ENCODE assay signal across 1 cellular context in the genomic region with DNA sequence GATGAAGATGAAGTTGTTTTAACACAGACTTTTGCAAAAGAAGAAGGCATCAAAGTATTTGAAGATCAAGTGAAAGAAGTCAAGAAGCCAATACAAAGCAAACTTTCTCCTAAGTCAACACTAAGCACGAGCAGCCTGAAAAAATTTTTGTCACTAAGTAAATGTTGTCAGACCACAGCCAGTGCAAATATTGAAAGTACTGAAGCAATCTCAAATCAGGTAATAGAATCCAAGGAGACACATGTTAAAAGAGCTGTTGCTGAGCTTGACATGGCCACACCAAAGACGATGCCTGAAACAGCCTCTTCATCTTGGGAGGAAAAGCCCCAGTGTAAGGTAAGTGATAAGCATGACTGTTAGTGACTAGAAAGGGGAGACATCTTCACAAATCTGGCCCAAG.
TF ChIP-seq lines count a peak whose summit lies in the region.

No MANE protein-coding gene starts in this region.

TF ChIP-seq in HepG2, 621 proteins besides CTCF, POLR2A, EP300 and RAD21 (continued from another document and continues in another):
- TF ChIP-seq RXRA (CRISPR knock-in tag; IDR thresholded peaks at IDR 0.05) (no peak), ZNF577 (CRISPR knock-in tag; IDR thresholded peaks at IDR 0.05; ENCODE audit: borderline replicate concordance, low read depth) (no peak), NFRKB (IDR thresholded peaks at IDR 0.05) (no peak), PCBP2 (optimal IDR thresholded peaks at IDR 0.05; ENCODE audit: low read depth, low read length, poor library complexity, severe bottlenecking) (no peak), JUND (CRISPR knock-in tag; IDR thresholded peaks at IDR 0.05) (no peak), KLF9 (CRISPR knock-in tag; IDR thresholded peaks at IDR 0.05; ENCODE audit: low read depth) (no peak), ZNF546 (CRISPR knock-in tag; conservative IDR thresholded peaks at IDR 0.05) (no peak), ZNF788 (CRISPR knock-in tag; IDR thresholded peaks at IDR 0.05; ENCODE audit: borderline replicate concordance) (no peak), ZC3H4 (CRISPR knock-in tag; IDR thresholded peaks at IDR 0.05; ENCODE audit: borderline replicate concordance) (no peak), NFE2L1 (CRISPR knock-in tag; IDR thresholded peaks at IDR 0.05; ENCODE audit: borderline replicate concordance) (no peak), ELF1 (CRISPR knock-in tag; IDR thresholded peaks at IDR 0.05) (peak; percentile 27; the same call in 1 of the 2 replicates), ZFP36 (IDR thresholded peaks at IDR 0.05; ENCODE audit: borderline replicate concordance, low read depth, low read length, partially characterized antibody) (peak; percentile 81), NFATC3 (CRISPR knock-in tag; IDR thresholded peaks at IDR 0.05) (no peak), REL (CRISPR knock-in tag; conservative IDR thresholded peaks at IDR 0.05) (no peak), SP1 (IDR thresholded peaks at IDR 0.05) (no peak), SP1 (CRISPR knock-in tag; IDR thresholded peaks at IDR 0.05) (no peak), NR2F2 (IDR thresholded peaks at IDR 0.05; ENCODE audit: borderline replicate concordance, low read depth) (peak; percentile 82), ZNF777 (CRISPR knock-in tag; IDR thresholded peaks at IDR 0.05) (no peak), ARNTL (CRISPR knock-in tag; IDR thresholded peaks at IDR 0.05) (no peak), ZNF260 (CRISPR knock-in tag; IDR thresholded peaks at IDR 0.05; ENCODE audit: borderline replicate concordance, low read depth) (no peak), ZNF850 (CRISPR knock-in tag; conservative IDR thresholded peaks at IDR 0.05) (no peak), TAF1 (CRISPR knock-in tag; IDR thresholded peaks at IDR 0.05) (no peak), ZBTB38 (CRISPR knock-in tag; IDR thresholded peaks at IDR 0.05) (no peak), POLR2AphosphoS5 (IDR thresholded peaks at IDR 0.05; ENCODE audit: low read depth, low read length) (no peak), NFYB (CRISPR knock-in tag; IDR thresholded peaks at IDR 0.05) (no peak), ZNF230 (CRISPR knock-in tag; IDR thresholded peaks at IDR 0.05) (no peak), ZNF501 (CRISPR knock-in tag; IDR thresholded peaks at IDR 0.05) (no peak), HNF4A (CRISPR knock-in tag; IDR thresholded peaks at IDR 0.05) (peak; percentile 69; the same call in 1 of the 2 replicates)
- TF ChIP-seq, protein P1, sequence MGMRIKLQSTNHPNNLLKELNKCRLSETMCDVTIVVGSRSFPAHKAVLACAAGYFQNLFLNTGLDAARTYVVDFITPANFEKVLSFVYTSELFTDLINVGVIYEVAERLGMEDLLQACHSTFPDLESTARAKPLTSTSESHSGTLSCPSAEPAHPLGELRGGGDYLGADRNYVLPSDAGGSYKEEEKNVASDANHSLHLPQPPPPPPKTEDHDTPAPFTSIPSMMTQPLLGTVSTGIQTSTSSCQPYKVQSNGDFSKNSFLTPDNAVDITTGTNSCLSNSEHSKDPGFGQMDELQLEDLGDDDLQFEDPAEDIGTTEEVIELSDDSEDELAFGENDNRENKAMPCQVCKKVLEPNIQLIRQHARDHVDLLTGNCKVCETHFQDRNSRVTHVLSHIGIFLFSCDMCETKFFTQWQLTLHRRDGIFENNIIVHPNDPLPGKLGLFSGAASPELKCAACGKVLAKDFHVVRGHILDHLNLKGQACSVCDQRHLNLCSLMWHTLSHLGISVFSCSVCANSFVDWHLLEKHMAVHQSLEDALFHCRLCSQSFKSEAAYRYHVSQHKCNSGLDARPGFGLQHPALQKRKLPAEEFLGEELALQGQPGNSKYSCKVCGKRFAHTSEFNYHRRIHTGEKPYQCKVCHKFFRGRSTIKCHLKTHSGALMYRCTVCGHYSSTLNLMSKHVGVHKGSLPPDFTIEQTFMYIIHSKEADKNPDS (CRISPR knock-in tag; IDR thresholded peaks at IDR 0.05): no peak
- TF ChIP-seq, protein P2, sequence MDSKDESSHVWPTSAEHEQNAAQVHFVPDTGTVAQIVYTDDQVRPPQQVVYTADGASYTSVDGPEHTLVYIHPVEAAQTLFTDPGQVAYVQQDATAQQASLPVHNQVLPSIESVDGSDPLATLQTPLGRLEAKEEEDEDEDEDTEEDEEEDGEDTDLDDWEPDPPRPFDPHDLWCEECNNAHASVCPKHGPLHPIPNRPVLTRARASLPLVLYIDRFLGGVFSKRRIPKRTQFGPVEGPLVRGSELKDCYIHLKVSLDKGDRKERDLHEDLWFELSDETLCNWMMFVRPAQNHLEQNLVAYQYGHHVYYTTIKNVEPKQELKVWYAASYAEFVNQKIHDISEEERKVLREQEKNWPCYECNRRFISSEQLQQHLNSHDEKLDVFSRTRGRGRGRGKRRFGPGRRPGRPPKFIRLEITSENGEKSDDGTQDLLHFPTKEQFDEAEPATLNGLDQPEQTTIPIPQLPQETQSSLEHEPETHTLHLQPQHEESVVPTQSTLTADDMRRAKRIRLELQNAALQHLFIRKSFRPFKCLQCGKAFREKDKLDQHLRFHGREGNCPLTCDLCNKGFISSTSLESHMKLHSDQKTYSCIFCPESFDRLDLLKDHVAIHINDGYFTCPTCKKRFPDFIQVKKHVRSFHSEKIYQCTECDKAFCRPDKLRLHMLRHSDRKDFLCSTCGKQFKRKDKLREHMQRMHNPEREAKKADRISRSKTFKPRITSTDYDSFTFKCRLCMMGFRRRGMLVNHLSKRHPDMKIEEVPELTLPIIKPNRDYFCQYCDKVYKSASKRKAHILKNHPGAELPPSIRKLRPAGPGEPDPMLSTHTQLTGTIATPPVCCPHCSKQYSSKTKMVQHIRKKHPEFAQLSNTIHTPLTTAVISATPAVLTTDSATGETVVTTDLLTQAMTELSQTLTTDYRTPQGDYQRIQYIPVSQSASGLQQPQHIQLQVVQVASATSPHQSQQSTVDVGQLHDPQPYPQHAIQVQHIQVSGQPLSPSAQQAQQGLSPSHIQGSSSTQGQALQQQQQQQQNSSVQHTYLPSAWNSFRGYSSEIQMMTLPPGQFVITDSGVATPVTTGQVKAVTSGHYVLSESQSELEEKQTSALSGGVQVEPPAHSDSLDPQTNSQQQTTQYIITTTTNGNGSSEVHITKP (CRISPR knock-in tag; IDR thresholded peaks at IDR 0.05; ENCODE audit: low read depth): no peak
- TF ChIP-seq, protein P3, sequence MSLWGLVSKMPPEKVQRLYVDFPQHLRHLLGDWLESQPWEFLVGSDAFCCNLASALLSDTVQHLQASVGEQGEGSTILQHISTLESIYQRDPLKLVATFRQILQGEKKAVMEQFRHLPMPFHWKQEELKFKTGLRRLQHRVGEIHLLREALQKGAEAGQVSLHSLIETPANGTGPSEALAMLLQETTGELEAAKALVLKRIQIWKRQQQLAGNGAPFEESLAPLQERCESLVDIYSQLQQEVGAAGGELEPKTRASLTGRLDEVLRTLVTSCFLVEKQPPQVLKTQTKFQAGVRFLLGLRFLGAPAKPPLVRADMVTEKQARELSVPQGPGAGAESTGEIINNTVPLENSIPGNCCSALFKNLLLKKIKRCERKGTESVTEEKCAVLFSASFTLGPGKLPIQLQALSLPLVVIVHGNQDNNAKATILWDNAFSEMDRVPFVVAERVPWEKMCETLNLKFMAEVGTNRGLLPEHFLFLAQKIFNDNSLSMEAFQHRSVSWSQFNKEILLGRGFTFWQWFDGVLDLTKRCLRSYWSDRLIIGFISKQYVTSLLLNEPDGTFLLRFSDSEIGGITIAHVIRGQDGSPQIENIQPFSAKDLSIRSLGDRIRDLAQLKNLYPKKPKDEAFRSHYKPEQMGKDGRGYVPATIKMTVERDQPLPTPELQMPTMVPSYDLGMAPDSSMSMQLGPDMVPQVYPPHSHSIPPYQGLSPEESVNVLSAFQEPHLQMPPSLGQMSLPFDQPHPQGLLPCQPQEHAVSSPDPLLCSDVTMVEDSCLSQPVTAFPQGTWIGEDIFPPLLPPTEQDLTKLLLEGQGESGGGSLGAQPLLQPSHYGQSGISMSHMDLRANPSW (CRISPR knock-in tag; IDR thresholded peaks at IDR 0.05; ENCODE audit: borderline replicate concordance): no peak
- TF ChIP-seq, protein P4, sequence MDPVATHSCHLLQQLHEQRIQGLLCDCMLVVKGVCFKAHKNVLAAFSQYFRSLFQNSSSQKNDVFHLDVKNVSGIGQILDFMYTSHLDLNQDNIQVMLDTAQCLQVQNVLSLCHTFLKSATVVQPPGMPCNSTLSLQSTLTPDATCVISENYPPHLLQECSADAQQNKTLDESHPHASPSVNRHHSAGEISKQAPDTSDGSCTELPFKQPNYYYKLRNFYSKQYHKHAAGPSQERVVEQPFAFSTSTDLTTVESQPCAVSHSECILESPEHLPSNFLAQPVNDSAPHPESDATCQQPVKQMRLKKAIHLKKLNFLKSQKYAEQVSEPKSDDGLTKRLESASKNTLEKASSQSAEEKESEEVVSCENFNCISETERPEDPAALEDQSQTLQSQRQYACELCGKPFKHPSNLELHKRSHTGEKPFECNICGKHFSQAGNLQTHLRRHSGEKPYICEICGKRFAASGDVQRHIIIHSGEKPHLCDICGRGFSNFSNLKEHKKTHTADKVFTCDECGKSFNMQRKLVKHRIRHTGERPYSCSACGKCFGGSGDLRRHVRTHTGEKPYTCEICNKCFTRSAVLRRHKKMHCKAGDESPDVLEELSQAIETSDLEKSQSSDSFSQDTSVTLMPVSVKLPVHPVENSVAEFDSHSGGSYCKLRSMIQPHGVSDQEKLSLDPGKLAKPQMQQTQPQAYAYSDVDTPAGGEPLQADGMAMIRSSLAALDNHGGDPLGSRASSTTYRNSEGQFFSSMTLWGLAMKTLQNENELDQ (CRISPR knock-in tag; IDR thresholded peaks at IDR 0.05; ENCODE audit: borderline replicate concordance): no peak
- TF ChIP-seq, protein P5, sequence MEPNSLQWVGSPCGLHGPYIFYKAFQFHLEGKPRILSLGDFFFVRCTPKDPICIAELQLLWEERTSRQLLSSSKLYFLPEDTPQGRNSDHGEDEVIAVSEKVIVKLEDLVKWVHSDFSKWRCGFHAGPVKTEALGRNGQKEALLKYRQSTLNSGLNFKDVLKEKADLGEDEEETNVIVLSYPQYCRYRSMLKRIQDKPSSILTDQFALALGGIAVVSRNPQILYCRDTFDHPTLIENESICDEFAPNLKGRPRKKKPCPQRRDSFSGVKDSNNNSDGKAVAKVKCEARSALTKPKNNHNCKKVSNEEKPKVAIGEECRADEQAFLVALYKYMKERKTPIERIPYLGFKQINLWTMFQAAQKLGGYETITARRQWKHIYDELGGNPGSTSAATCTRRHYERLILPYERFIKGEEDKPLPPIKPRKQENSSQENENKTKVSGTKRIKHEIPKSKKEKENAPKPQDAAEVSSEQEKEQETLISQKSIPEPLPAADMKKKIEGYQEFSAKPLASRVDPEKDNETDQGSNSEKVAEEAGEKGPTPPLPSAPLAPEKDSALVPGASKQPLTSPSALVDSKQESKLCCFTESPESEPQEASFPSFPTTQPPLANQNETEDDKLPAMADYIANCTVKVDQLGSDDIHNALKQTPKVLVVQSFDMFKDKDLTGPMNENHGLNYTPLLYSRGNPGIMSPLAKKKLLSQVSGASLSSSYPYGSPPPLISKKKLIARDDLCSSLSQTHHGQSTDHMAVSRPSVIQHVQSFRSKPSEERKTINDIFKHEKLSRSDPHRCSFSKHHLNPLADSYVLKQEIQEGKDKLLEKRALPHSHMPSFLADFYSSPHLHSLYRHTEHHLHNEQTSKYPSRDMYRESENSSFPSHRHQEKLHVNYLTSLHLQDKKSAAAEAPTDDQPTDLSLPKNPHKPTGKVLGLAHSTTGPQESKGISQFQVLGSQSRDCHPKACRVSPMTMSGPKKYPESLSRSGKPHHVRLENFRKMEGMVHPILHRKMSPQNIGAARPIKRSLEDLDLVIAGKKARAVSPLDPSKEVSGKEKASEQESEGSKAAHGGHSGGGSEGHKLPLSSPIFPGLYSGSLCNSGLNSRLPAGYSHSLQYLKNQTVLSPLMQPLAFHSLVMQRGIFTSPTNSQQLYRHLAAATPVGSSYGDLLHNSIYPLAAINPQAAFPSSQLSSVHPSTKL (CRISPR knock-in tag; IDR thresholded peaks at IDR 0.05): peak; percentile 99
- TF ChIP-seq, protein P6, sequence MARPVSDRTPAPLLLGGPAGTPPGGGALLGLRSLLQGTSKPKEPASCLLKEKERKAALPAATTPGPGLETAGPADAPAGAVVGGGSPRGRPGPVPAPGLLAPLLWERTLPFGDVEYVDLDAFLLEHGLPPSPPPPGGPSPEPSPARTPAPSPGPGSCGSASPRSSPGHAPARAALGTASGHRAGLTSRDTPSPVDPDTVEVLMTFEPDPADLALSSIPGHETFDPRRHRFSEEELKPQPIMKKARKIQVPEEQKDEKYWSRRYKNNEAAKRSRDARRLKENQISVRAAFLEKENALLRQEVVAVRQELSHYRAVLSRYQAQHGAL (CRISPR knock-in tag; IDR thresholded peaks at IDR 0.05; ENCODE audit: not compliant biosample characterization): no peak
- TF ChIP-seq, protein P7, sequence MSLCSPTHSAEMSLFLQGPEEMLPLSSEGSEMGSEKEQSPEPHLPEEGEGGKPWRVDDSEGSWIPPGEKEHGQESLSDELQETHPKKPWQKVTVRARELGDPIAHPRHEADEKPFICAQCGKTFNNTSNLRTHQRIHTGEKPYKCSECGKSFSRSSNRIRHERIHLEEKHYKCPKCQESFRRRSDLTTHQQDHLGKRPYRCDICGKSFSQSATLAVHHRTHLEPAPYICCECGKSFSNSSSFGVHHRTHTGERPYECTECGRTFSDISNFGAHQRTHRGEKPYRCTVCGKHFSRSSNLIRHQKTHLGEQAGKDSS (CRISPR knock-in tag; IDR thresholded peaks at IDR 0.05; ENCODE audit: borderline replicate concordance, low read depth): no peak
- TF ChIP-seq, protein P8, sequence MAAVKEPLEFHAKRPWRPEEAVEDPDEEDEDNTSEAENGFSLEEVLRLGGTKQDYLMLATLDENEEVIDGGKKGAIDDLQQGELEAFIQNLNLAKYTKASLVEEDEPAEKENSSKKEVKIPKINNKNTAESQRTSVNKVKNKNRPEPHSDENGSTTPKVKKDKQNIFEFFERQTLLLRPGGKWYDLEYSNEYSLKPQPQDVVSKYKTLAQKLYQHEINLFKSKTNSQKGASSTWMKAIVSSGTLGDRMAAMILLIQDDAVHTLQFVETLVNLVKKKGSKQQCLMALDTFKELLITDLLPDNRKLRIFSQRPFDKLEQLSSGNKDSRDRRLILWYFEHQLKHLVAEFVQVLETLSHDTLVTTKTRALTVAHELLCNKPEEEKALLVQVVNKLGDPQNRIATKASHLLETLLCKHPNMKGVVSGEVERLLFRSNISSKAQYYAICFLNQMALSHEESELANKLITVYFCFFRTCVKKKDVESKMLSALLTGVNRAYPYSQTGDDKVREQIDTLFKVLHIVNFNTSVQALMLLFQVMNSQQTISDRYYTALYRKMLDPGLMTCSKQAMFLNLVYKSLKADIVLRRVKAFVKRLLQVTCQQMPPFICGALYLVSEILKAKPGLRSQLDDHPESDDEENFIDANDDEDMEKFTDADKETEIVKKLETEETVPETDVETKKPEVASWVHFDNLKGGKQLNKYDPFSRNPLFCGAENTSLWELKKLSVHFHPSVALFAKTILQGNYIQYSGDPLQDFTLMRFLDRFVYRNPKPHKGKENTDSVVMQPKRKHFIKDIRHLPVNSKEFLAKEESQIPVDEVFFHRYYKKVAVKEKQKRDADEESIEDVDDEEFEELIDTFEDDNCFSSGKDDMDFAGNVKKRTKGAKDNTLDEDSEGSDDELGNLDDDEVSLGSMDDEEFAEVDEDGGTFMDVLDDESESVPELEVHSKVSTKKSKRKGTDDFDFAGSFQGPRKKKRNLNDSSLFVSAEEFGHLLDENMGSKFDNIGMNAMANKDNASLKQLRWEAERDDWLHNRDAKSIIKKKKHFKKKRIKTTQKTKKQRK (IDR thresholded peaks at IDR 0.05; ENCODE audit: low read length): no peak
